In the genomic region with DNA sequence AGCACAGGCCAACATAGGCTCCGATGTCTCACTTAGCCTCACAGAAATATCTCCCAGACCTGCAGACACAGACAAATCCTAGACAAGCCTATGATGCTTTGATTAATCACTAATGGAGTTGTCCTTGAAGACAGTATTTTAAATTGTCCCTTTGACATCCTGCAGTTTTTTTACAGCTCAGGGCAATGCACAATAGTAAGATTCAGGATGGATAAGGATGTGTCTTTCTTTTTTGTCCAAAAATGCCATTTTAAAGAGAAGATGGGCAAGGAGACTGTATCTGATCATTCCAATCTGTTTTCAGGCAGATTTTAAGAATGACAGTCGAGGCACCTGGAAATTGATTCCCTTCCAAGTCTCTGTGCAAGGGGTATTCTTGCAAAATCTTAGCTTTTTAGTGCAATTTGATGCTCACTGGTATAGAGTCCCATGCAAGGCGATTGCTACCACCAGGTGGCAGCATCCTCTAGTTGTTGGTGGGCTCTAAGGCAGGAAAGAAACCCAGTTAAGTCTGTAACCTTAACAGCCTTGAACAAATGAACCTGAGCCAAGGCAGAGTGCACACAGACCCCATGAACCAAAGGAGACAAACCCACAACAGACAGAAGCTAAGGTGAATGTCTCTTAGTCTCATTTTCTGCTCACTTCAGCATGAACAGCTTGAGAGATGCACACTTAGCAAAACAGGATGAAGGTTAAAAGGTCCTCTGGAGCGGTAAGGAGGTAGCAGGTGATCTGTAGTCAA, we compare ENCODE assay signal across 8 cellular contexts. TPM values are rescaled to one million over a fixed set of nuclear protein-coding genes. Genes with fewer than 3 reads are reported as not detected.
DNase-seq lines count a peak whose midpoint lies in the region; ATAC-seq and TF ChIP-seq lines count a peak whose summit lies in the region.

No MANE protein-coding gene starts in this region.

- no peaks in the 10 kb centered on the region for H3K27me3 Mint-ChIP-seq in CD14-positive monocyte (ENCODE audit: low read depth in 3 of 3)
- no peaks in the 10 kb centered on the region for H3K27me3 Mint-ChIP-seq in activated naive CD4-positive, alpha-beta T cell treated with anti-CD3 and anti-CD28 coated beads for 36 hours (ENCODE audit: low read depth)
- H3K27me3 Mint-ChIP-seq in glutamatergic neuron (ENCODE audit: unreplicated experiment) = peaks cover 1% of the 10 kb centered on the region

- CTCF ChIA-PET in activated naive CD4-positive, alpha-beta T cell treated with anti-CD3 and anti-CD28 coated beads for 36 hours (lab: Charles Lee) = interaction anchor here (0.5 to 5.4 kb wide), 32 partner anchors 11 to 796 kb away, joined by 3 to 103 read pairs (median 5); no protein-coding TSS in a partner anchor

- H3K27ac ChIP-seq in MM.1S (ENCODE audit: low read length) = no peak overlapping the region

- TF ChIP-seq CTCF in CD14-positive monocyte (IDR thresholded peaks at IDR 0.05) = peak; percentile 87
- peak; percentile 93 for TF ChIP-seq CTCF in MM.1S (IDR thresholded peaks at IDR 0.05; ENCODE audit: low read length)
- TF ChIP-seq CTCF in glutamatergic neuron (IDR thresholded peaks at IDR 0.05; ENCODE audit: partially characterized antibody, unreplicated experiment) = peak; percentile 92

- H3K9me3 ChIP-seq in MM.1S (replicated peaks; ENCODE audit: insufficient read depth, low read length) = no peaks in the 10 kb centered on the region

- H3F3A ChIP-seq in MM.1S (ENCODE audit: insufficient read depth, low read length) = no peaks in the 10 kb centered on the region

- no peak overlapping the region for H3K4me3 ChIP-seq in MM.1S (ENCODE audit: low read length)

- peak; percentile 62 for ATAC-seq in GM19463 (IDR thresholded peaks at IDR 0.05; ENCODE audit: unreplicated experiment)

- DNase-seq in CD14-positive monocyte (ENCODE audit: low spot score) (no peak), MM.1S (peak; percentile 67), SK-N-DZ (ENCODE audit: low spot score) (peak; percentile 77), glutamatergic neuron (peak; percentile 90), posterior vena cava (ENCODE audit: low spot score) (peak; percentile 94), ureter (ENCODE audit: low spot score) (peak; percentile 72)
- peak; percentile 86 for DNase-seq in activated naive CD4-positive, alpha-beta T cell treated with anti-CD3 and anti-CD28 coated beads for 36 hours

- no peaks in the 10 kb centered on the region for H3K36me3 ChIP-seq in MM.1S (replicated peaks; ENCODE audit: insufficient read depth, low read length)

- no peaks in the 10 kb centered on the region for H3K27me3 ChIP-seq in MM.1S (replicated peaks; ENCODE audit: insufficient read depth, low read length)

- intact Hi-C loops in CD14-positive monocyte (cut with micrococcal nuclease) (loop anchor here in 1 of 2 donors (5.0 kb wide), 2 partner anchors 471 to 851 kb away; no protein-coding TSS in a partner anchor), posterior vena cava (cut with DNase I) (loop anchor here (5.0 to 10.0 kb wide), 2 partner anchors 471 to 474 kb away; no protein-coding TSS in a partner anchor)
- intact Hi-C loops in activated naive CD4-positive, alpha-beta T cell treated with anti-CD3 and anti-CD28 coated beads for 36 hours (cut with micrococcal nuclease) = loop anchor here (1.0 to 2.0 kb wide), 4 partner anchors 215 to 792 kb away; no protein-coding TSS in a partner anchor

- H3K27ac Mint-ChIP-seq in CD14-positive monocyte (no peak overlapping the region), glutamatergic neuron (ENCODE audit: unreplicated experiment) (no peak overlapping the region)
- no peak overlapping the region for H3K27ac Mint-ChIP-seq in activated naive CD4-positive, alpha-beta T cell treated with anti-CD3 and anti-CD28 coated beads for 36 hours

- H3K9ac ChIP-seq in MM.1S (ENCODE audit: low read length) = no peak overlapping the region

- no peaks in the 10 kb centered on the region for H4K20me1 ChIP-seq in MM.1S (ENCODE audit: insufficient read depth, low read length)

- H3K4me3 Mint-ChIP-seq in CD14-positive monocyte = no peak overlapping the region
- H3K4me3 Mint-ChIP-seq in activated naive CD4-positive, alpha-beta T cell treated with anti-CD3 and anti-CD28 coated beads for 36 hours = no peak overlapping the region
- H3K4me3 Mint-ChIP-seq in glutamatergic neuron (ENCODE audit: unreplicated experiment) = no peak overlapping the region

- H3K36me3 Mint-ChIP-seq in CD14-positive monocyte = peaks cover 0 to 3% of the 10 kb centered on the region in 2 donors
- peaks cover 2% of the 10 kb centered on the region for H3K36me3 Mint-ChIP-seq in activated naive CD4-positive, alpha-beta T cell treated with anti-CD3 and anti-CD28 coated beads for 36 hours (ENCODE audit: low read depth)
- H3K36me3 Mint-ChIP-seq in glutamatergic neuron (ENCODE audit: unreplicated experiment) = no peaks in the 10 kb centered on the region

- H3K9me2 ChIP-seq in MM.1S (replicated peaks; ENCODE audit: insufficient read depth, low read length) = no peaks in the 10 kb centered on the region

- no peaks in the 10 kb centered on the region for H3K4me1 ChIP-seq in MM.1S (ENCODE audit: low read length)

- H3K4me1 Mint-ChIP-seq in CD14-positive monocyte (peaks cover 10% of the 10 kb centered on the region), glutamatergic neuron (ENCODE audit: low read depth, unreplicated experiment) (no peaks in the 10 kb centered on the region)
- H3K4me1 Mint-ChIP-seq in activated naive CD4-positive, alpha-beta T cell treated with anti-CD3 and anti-CD28 coated beads for 36 hours (ENCODE audit: low read depth) = no peaks in the 10 kb centered on the region

- H3K4me2 ChIP-seq in MM.1S (ENCODE audit: low read depth, low read length) = no peak overlapping the region

- no peaks in the 10 kb centered on the region for H3K79me2 ChIP-seq in MM.1S (ENCODE audit: low read length)

- peaks cover 0 to 4% (median 0%) of the 10 kb centered on the region in 7 donors for H3K9me3 Mint-ChIP-seq in CD14-positive monocyte
- H3K9me3 Mint-ChIP-seq in activated naive CD4-positive, alpha-beta T cell treated with anti-CD3 and anti-CD28 coated beads for 36 hours = no peaks in the 10 kb centered on the region
- no peaks in the 10 kb centered on the region for H3K9me3 Mint-ChIP-seq in glutamatergic neuron (ENCODE audit: unreplicated experiment)

- H2AFZ ChIP-seq in MM.1S (ENCODE audit: low read length) = no peak overlapping the region

RNA-seq across cellular contexts. Expression of gene MINAR1, which starts 51.2 kb away (rescaled TPM):
- under 1 TPM in 1 of 2 donors, not detected in 1; 0.04 TPM for polyA plus RNA-seq in CD14-positive monocyte
- 0.60 and 0.85 TPM in 2 replicates for polyA plus RNA-seq in SK-N-DZ (2014; cell fraction: cytosol; rRNA removed)
- polyA plus RNA-seq in SK-N-DZ (2014; cell fraction: nucleus; rRNA removed) = 0.99 and 1.7 TPM in 2 replicates
- total RNA-seq in activated naive CD4-positive, alpha-beta T cell treated with anti-CD3 and anti-CD28 coated beads for 36 hours = under 1 TPM; 0.21 to 0.22 TPM
- 8.5 TPM for total RNA-seq in glutamatergic neuron (ENCODE audit: unreplicated experiment)
- total RNA-seq in posterior vena cava = under 1 TPM; 0.69 to 0.76 TPM
- 0.70 TPM for total RNA-seq in ureter
